In the genomic region with DNA sequence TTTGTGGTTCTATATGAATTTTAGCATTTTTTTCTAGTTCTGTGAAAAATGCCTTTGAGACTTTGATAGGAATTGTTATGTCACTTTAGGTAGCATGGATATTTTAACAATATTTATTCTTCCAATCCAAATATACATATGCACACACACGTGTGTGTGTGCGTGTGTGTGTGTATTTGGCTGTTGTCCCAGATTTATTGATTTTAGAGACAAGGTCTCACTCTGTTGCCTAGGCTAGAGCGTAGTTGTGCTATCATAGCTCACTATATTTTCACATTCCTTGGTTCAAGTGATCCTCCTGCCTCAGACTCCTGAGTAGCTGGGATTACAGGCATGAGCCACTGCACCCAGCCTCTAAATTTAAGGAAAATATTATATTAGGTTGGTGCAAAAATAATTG, we compare ENCODE assay signal across 1 cellular context.
TF ChIP-seq lines count a peak whose summit lies in the region.

No MANE protein-coding gene starts in this region.

TF ChIP-seq in HepG2, 621 proteins besides CTCF, POLR2A, EP300 and RAD21 (continued from another document and continues in another):
- TF ChIP-seq, protein P1, sequence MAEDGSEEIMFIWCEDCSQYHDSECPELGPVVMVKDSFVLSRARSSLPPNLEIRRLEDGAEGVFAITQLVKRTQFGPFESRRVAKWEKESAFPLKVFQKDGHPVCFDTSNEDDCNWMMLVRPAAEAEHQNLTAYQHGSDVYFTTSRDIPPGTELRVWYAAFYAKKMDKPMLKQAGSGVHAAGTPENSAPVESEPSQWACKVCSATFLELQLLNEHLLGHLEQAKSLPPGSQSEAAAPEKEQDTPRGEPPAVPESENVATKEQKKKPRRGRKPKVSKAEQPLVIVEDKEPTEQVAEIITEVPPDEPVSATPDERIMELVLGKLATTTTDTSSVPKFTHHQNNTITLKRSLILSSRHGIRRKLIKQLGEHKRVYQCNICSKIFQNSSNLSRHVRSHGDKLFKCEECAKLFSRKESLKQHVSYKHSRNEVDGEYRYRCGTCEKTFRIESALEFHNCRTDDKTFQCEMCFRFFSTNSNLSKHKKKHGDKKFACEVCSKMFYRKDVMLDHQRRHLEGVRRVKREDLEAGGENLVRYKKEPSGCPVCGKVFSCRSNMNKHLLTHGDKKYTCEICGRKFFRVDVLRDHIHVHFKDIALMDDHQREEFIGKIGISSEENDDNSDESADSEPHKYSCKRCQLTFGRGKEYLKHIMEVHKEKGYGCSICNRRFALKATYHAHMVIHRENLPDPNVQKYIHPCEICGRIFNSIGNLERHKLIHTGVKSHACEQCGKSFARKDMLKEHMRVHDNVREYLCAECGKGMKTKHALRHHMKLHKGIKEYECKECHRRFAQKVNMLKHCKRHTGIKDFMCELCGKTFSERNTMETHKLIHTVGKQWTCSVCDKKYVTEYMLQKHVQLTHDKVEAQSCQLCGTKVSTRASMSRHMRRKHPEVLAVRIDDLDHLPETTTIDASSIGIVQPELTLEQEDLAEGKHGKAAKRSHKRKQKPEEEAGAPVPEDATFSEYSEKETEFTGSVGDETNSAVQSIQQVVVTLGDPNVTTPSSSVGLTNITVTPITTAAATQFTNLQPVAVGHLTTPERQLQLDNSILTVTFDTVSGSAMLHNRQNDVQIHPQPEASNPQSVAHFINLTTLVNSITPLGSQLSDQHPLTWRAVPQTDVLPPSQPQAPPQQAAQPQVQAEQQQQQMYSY (CRISPR knock-in tag; IDR thresholded peaks at IDR 0.05) = no peak
- TF ChIP-seq ZNF33B (CRISPR knock-in tag; IDR thresholded peaks at IDR 0.05) (no peak), SP140L (CRISPR knock-in tag; IDR thresholded peaks at IDR 0.05; ENCODE audit: borderline replicate concordance) (no peak), HMGA1 (CRISPR knock-in tag; conservative IDR thresholded peaks at IDR 0.05) (no peak), ZNF7 (CRISPR knock-in tag; IDR thresholded peaks at IDR 0.05) (no peak), RFX3 (CRISPR knock-in tag; IDR thresholded peaks at IDR 0.05) (no peak), ELF1 (CRISPR knock-in tag; IDR thresholded peaks at IDR 0.05) (no peak), EEA1 (CRISPR knock-in tag; IDR thresholded peaks at IDR 0.05; ENCODE audit: borderline replicate concordance) (no peak), ZFYVE20 (CRISPR knock-in tag; IDR thresholded peaks at IDR 0.05; ENCODE audit: borderline replicate concordance, low read depth) (no peak), MTA3 (CRISPR knock-in tag; IDR thresholded peaks at IDR 0.05) (no peak), ZNF546 (CRISPR knock-in tag; conservative IDR thresholded peaks at IDR 0.05) (no peak), HMG20B (CRISPR knock-in tag; conservative IDR thresholded peaks at IDR 0.05) (no peak), FOXJ3 (CRISPR knock-in tag; IDR thresholded peaks at IDR 0.05; ENCODE audit: borderline replicate concordance) (0 out of 2 replicates have a peak, but pooled peaks have one; percentile 25), ZNF264 (CRISPR knock-in tag; IDR thresholded peaks at IDR 0.05) (no peak), GATAD2A (CRISPR knock-in tag; IDR thresholded peaks at IDR 0.05) (peak; percentile 77), ASH2L (IDR thresholded peaks at IDR 0.05; ENCODE audit: insufficient read length, low read depth, low read length) (no peak), HMG20A (CRISPR knock-in tag; IDR thresholded peaks at IDR 0.05; ENCODE audit: borderline replicate concordance) (no peak; the same call in 1 of the 2 replicates), KMT2B (CRISPR knock-in tag; IDR thresholded peaks at IDR 0.05) (no peak), SOX5 (CRISPR knock-in tag; IDR thresholded peaks at IDR 0.05; ENCODE audit: borderline replicate concordance) (no peak), ZNF644 (CRISPR knock-in tag; IDR thresholded peaks at IDR 0.05; ENCODE audit: low read depth) (no peak), ZMAT5 (CRISPR knock-in tag; IDR thresholded peaks at IDR 0.05; ENCODE audit: borderline replicate concordance, low read depth) (no peak), RNF2 (conservative IDR thresholded peaks at IDR 0.05; ENCODE audit: low read depth) (no peak), ZFY (CRISPR knock-in tag; IDR thresholded peaks at IDR 0.05) (no peak), IRF1 (CRISPR knock-in tag; IDR thresholded peaks at IDR 0.05; ENCODE audit: low read depth) (no peak), ZSCAN12 (CRISPR knock-in tag; IDR thresholded peaks at IDR 0.05) (no peak), NKX3-1 (CRISPR knock-in tag; IDR thresholded peaks at IDR 0.05) (no peak), HNRNPUL1 (IDR thresholded peaks at IDR 0.05; ENCODE audit: low read depth, low read length) (no peak), ZNF234 (CRISPR knock-in tag; conservative IDR thresholded peaks at IDR 0.05) (no peak), MEF2D (CRISPR knock-in tag; IDR thresholded peaks at IDR 0.05) (no peak), ZBTB14 (CRISPR knock-in tag; IDR thresholded peaks at IDR 0.05) (no peak), NR2F2 (IDR thresholded peaks at IDR 0.05; ENCODE audit: borderline replicate concordance, low read depth) (no peak), ZNF569 (CRISPR knock-in tag; IDR thresholded peaks at IDR 0.05; ENCODE audit: borderline replicate concordance) (no peak), HDAC2 (CRISPR knock-in tag; IDR thresholded peaks at IDR 0.05) (peak; percentile 19; the same call in 1 of the 2 replicates), ZNF652 (CRISPR knock-in tag; IDR thresholded peaks at IDR 0.05; ENCODE audit: borderline replicate concordance, low read depth) (no peak), SKI (IDR thresholded peaks at IDR 0.05; ENCODE audit: partially characterized antibody) (no peak), E2F5 (CRISPR knock-in tag; conservative IDR thresholded peaks at IDR 0.05) (no peak), SMYD3 (CRISPR knock-in tag; IDR thresholded peaks at IDR 0.05) (no peak), MTF1 (CRISPR knock-in tag; IDR thresholded peaks at IDR 0.05) (no peak), RFXANK (CRISPR knock-in tag; IDR thresholded peaks at IDR 0.05) (no peak), RFXAP (CRISPR knock-in tag; IDR thresholded peaks at IDR 0.05; ENCODE audit: borderline replicate concordance) (no peak), U2AF1 (optimal IDR thresholded peaks at IDR 0.05; ENCODE audit: low read depth, low read length) (no peak), ZBTB42 (CRISPR knock-in tag; IDR thresholded peaks at IDR 0.05) (no peak), ONECUT2 (CRISPR knock-in tag; IDR thresholded peaks at IDR 0.05) (peak; percentile 87), ZFP91 (CRISPR knock-in tag; IDR thresholded peaks at IDR 0.05; ENCODE audit: borderline replicate concordance) (no peak), FOXP1 (IDR thresholded peaks at IDR 0.05) (no peak), FOXP1 (CRISPR knock-in tag; IDR thresholded peaks at IDR 0.05) (peak; percentile 38; the same call in 1 of the 2 replicates), ZNF777 (CRISPR knock-in tag; IDR thresholded peaks at IDR 0.05) (no peak), ZNF225 (CRISPR knock-in tag; IDR thresholded peaks at IDR 0.05) (no peak), GABPA (IDR thresholded peaks at IDR 0.05; ENCODE audit: low read depth, low read length) (no peak), GABPA (CRISPR knock-in tag; IDR thresholded peaks at IDR 0.05; ENCODE audit: low read depth) (no peak), ZNF570 (CRISPR knock-in tag; IDR thresholded peaks at IDR 0.05; ENCODE audit: borderline replicate concordance) (no peak), ZNF547 (CRISPR knock-in tag; IDR thresholded peaks at IDR 0.05) (no peak), NR2C2 (CRISPR knock-in tag; IDR thresholded peaks at IDR 0.05; ENCODE audit: borderline replicate concordance) (no peak), ELF3 (CRISPR knock-in tag; IDR thresholded peaks at IDR 0.05) (no peak)
- TF ChIP-seq, protein P2, sequence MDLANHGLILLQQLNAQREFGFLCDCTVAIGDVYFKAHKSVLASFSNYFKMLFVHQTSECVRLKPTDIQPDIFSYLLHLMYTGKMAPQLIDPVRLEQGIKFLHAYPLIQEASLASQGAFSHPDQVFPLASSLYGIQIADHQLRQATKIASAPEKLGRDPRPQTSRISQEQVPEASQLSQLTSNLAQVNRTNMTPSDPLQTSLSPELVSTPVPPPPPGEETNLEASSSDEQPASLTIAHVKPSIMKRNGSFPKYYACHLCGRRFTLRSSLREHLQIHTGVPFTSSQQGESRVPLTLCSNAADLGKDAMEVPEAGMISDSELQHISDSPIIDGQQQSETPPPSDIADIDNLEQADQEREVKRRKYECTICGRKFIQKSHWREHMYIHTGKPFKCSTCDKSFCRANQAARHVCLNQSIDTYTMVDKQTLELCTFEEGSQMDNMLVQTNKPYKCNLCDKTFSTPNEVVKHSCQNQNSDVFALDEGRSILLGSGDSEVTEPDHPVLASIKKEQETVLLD (CRISPR knock-in tag; IDR thresholded peaks at IDR 0.05; ENCODE audit: low read depth) = no peak
- TF ChIP-seq, protein P3, sequence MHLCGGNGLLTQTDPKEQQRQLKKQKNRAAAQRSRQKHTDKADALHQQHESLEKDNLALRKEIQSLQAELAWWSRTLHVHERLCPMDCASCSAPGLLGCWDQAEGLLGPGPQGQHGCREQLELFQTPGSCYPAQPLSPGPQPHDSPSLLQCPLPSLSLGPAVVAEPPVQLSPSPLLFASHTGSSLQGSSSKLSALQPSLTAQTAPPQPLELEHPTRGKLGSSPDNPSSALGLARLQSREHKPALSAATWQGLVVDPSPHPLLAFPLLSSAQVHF (CRISPR knock-in tag; IDR thresholded peaks at IDR 0.05) = no peak
- TF ChIP-seq, protein P4, sequence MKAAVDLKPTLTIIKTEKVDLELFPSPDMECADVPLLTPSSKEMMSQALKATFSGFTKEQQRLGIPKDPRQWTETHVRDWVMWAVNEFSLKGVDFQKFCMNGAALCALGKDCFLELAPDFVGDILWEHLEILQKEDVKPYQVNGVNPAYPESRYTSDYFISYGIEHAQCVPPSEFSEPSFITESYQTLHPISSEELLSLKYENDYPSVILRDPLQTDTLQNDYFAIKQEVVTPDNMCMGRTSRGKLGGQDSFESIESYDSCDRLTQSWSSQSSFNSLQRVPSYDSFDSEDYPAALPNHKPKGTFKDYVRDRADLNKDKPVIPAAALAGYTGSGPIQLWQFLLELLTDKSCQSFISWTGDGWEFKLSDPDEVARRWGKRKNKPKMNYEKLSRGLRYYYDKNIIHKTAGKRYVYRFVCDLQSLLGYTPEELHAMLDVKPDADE (CRISPR knock-in tag; IDR thresholded peaks at IDR 0.05) = no peak
- TF ChIP-seq, protein P5, sequence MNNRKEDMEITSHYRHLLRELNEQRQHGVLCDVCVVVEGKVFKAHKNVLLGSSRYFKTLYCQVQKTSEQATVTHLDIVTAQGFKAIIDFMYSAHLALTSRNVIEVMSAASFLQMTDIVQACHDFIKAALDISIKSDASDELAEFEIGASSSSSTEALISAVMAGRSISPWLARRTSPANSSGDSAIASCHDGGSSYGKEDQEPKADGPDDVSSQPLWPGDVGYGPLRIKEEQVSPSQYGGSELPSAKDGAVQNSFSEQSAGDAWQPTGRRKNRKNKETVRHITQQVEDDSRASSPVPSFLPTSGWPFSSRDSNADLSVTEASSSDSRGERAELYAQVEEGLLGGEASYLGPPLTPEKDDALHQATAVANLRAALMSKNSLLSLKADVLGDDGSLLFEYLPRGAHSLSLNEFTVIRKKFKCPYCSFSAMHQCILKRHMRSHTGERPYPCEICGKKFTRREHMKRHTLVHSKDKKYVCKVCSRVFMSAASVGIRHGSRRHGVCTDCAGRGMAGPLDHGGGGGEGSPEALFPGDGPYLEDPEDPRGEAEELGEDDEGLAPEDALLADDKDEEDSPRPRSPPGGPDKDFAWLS (CRISPR knock-in tag; IDR thresholded peaks at IDR 0.05; ENCODE audit: borderline replicate concordance) = no peak
